In the genomic region with DNA sequence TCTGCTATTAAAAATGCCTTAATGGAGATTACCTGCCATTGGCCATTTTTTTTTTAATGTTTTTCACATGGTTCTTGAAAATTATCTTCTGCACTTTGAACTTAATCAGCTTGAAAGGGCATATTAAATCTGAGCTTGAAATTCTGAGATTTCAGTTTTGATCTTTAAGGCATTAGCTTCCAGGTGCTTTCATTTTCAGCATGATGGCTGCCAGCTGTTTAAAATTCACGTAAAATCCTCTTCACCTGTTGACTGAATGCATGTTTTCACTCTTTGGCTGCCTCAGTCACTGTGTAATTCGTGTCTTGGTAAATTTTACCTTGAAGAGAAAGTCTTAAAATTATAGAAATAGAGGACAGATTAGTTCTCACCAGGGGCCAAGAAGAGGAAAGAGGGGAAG, we compare ENCODE assay signal across 20 cellular contexts.
"Had no signal": no experiment of that assay in that cellular context is flagged by ENCODE, and none has a peak within 500 bp of the region (broad histone marks: within the 10 kb centered on the region; RNA-seq: fewer than 3 reads in every experiment).

No MANE protein-coding gene starts in this region.

- H3K27ac Mint-ChIP-seq: effector memory CD8-positive, alpha-beta T cell; nephron progenitor cell had no signal

- H3K4me3 ChIP-seq: lower lobe of right lung, skin epidermis, tibial artery, uterus had no signal

- FAIRE-seq: astrocyte, bronchial epithelial cell had no signal

- DNase-seq: activated CD4-positive, alpha-beta T cell treated with anti-CD3 and anti-CD28 coated beads, Interleukin-2, amount 50 U/mL, for 48 hours; activated naive CD4-positive, alpha-beta T cell treated with anti-CD3 and anti-CD28 coated beads, Interleukin-2, amount 50 U/mL, for 16 hours; dermis blood vessel endothelial cell; effector memory CD8-positive, alpha-beta T cell; foreskin melanocyte; head of caudate nucleus; left cardiac atrium; lower lobe of right lung; nephron progenitor cell; occipital lobe; right cardiac atrium; stimulated activated CD4-positive, alpha-beta T cell treated with anti-CD3 and anti-CD28 coated beads, Interleukin-15, amount 100 ng/mL, for 24 hours; stimulated activated CD4-positive, alpha-beta T cell treated with anti-CD3 and anti-CD28 coated beads, Interleukin-4, amount 100 ng/mL, for 24 hours; stimulated activated naive CD4-positive, alpha-beta T cell; tibial artery; uterus had no signal

- H3K36me3 ChIP-seq: lower lobe of right lung, tibial artery, uterus had no signal

- H3K27me3 ChIP-seq: tibial artery, uterus had no signal

- H3K9me3 Mint-ChIP-seq: effector memory CD8-positive, alpha-beta T cell had no signal

- ATAC-seq: effector memory CD8-positive, alpha-beta T cell; left cardiac atrium; lower lobe of right lung; right cardiac atrium had no signal

- H3K9me3 ChIP-seq: lower lobe of right lung, tibial artery, uterus had no signal

- H3K4me3 Mint-ChIP-seq: effector memory CD8-positive, alpha-beta T cell; nephron progenitor cell had no signal

- H3K27ac ChIP-seq: epithelial cell of prostate, lower lobe of right lung, skin epidermis, tibial artery, uterus had no signal
